In the genomic region with DNA sequence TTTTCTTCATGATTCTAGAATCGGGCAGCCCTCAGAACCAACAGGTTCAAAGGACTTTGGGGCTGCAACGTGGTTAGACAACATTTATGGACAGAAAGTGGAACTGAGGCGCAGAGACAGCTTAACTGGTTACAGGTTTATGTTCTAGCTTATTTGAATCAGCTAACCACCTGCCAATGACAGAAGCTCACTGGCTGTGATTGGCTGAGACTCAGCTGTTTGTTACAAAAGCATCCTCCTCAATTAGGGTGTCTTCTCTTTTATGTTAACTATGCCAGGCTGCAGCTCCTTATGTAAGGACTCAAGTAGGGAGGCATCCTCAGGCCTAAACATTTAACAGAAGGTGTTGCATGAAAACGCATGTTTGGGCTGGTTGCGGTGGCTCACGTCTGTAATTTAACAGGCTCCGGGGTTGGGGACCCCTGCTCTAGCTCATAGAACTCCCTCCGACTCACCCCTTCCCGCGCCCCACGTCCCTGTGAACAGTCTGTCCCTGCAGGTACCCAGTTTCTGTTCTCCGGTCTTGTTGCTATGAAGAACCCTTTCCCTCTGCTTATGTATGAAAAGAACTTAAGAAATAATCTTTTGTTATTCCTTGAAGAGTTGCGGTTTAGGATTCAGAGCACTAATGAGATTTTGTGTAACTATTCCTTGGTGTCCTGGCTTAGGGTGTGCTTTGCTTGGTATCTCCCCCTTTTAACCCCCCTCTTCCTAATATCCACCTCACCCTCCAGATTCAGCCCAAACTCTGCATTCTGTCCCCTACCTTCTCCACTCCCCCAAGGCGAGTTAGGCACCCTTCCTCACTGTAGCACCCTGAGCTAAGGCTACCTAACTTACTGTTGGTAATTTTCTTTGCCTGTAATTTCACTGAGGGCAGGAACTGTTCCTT, we compare ENCODE assay signal across 10 cellular contexts. TPM values are rescaled to one million over a fixed set of nuclear protein-coding genes. Genes with fewer than 3 reads are reported as not detected.
DNase-seq lines count a peak whose midpoint lies in the region; TF ChIP-seq lines count a peak whose summit lies in the region.
"Had no signal": no experiment of that assay in that cellular context is flagged by ENCODE, and none has a peak within 500 bp of the region (broad histone marks: within the 10 kb centered on the region; RNA-seq: fewer than 3 reads in every experiment).

No MANE protein-coding gene starts in this region.

- H3K27ac Mint-ChIP-seq in glutamatergic neuron (ENCODE audit: unreplicated experiment), result peak overlapping the region; percentile 70

- H3K4me3 ChIP-seq in spleen, result no peak overlapping the region

- no peaks in the 10 kb centered on the region for H3K27me3 ChIP-seq in spleen (replicated peaks in 1 of 7)

- H3K36me3 ChIP-seq in spleen, result no peaks in the 10 kb centered on the region

- peaks cover 20% of the 10 kb centered on the region for H3K9me3 Mint-ChIP-seq in glutamatergic neuron (ENCODE audit: unreplicated experiment)

- WGBS in spleen, 5 donors, result 91 to 96% (median 95%) methylated on average over 14 of the region's 14 CpGs

- no peak for TF ChIP-seq CTCF in VCaP (conservative IDR thresholded peaks at IDR 0.05)
- no peak for TF ChIP-seq CTCF in glutamatergic neuron (IDR thresholded peaks at IDR 0.05; ENCODE audit: partially characterized antibody, unreplicated experiment)
- no peak for TF ChIP-seq CTCF in spleen (IDR thresholded peaks at IDR 0.05 in 8 of 11, conservative IDR thresholded peaks at IDR 0.05 in 3 of 11)

- H3K9me3 ChIP-seq in spleen, result no peaks in the 10 kb centered on the region

- no peak for TF ChIP-seq POLR2A in spleen (IDR thresholded peaks at IDR 0.05)

- H3K27me3 Mint-ChIP-seq in glutamatergic neuron (ENCODE audit: unreplicated experiment), result peaks cover 10% of the 10 kb centered on the region

- peaks cover 42% of the 10 kb centered on the region for H3K4me1 Mint-ChIP-seq in glutamatergic neuron (ENCODE audit: low read depth, unreplicated experiment)

- H3K4me3 Mint-ChIP-seq in glutamatergic neuron (ENCODE audit: unreplicated experiment), result peak overlapping the region; percentile 73

- intact Hi-C loops in spleen (cut with DNase I; ENCODE audit: low total_unique reads), result no loop called here

- peaks cover 10 to 48% (median 40%) of the 10 kb centered on the region in 6 donors for H3K4me1 ChIP-seq in spleen

- peak; percentile 51 for DNase-seq in activated CD8-positive, alpha-beta memory T cell treated with anti-CD3 and anti-CD28 coated beads for 24 hours
- no peak for DNase-seq in activated CD8-positive, alpha-beta memory T cell treated with anti-CD3 and anti-CD28 coated beads, Interleukin-2, amount 50 U/mL, for 4 hours
- DNase-seq in glutamatergic neuron, result no peak
- DNase-seq in spleen, result peak; percentile 71
- no peak for DNase-seq in germinal center (ENCODE audit: low spot score)
- no peak for DNase-seq in mucosa of gallbladder (ENCODE audit: low spot score)
- no peak for DNase-seq in LoVo (ENCODE audit: low spot score)
- DNase-seq: left cardiac atrium, NCI-H345 had no signal

- H3K36me3 Mint-ChIP-seq in glutamatergic neuron (ENCODE audit: unreplicated experiment), result no peaks in the 10 kb centered on the region

- H3K27ac ChIP-seq in VCaP (peak overlapping the region; percentile 89), spleen (peak overlapping the region in 1 of 8 donors; percentile 97)

RNA-seq across cellular contexts. Expression of gene TMEM181, which starts 1.2 kb away (rescaled TPM):
- total RNA-seq in glutamatergic neuron (ENCODE audit: unreplicated experiment) (44.3 TPM), spleen (10 to 100 TPM; 19.9 to 39.4 (median 25.7) TPM), mucosa of gallbladder (37.9 TPM)
- polyA plus RNA-seq in spleen, result 10 to 100 TPM in 1 of 3 donors, 1 to 10 TPM in 2; 7.0 to 10.9 (median 8.3) TPM

Comparison
In these comparisons a context has a peak if more than half of its experiments do, and no peak if none do; other contexts are left out.
1. DNase-seq: peak in activated CD8-positive, alpha-beta memory T cell treated with anti-CD3 and anti-CD28 coated beads for 24 hours (single experiment) and spleen (single experiment); none in activated CD8-positive, alpha-beta memory T cell treated with anti-CD3 and anti-CD28 coated beads, Interleukin-2, amount 50 U/mL, for 4 hours (single experiment), glutamatergic neuron (single experiment), germinal center (single experiment), mucosa of gallbladder (single experiment) and LoVo (single experiment).